In the genomic region with DNA sequence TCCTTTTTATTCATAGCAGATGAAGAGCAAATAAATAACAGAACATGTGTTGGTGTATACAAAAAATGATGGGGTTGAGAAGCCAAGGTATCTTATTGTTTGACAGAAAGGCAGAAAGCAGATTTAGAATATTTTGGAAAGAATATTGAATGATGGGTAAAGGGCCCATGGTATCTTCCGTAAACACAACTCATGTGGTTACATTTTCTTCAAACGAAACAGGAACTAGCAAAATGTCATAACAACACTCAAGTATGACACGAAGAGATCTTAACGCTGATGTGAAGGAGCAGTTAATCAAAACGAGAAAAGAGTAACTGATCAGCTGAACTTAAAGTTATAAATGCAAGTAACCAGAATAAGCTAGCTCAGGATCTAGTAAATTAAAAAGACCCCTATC, we compare ENCODE assay signal across 1 cellular context.
TF ChIP-seq lines count a peak whose summit lies in the region.

No MANE protein-coding gene starts in this region.

TF ChIP-seq in K562, 482 proteins besides CTCF, POLR2A, EP300 and RAD21 (continued from another document and continues in another):
- TF ChIP-seq, protein P1, sequence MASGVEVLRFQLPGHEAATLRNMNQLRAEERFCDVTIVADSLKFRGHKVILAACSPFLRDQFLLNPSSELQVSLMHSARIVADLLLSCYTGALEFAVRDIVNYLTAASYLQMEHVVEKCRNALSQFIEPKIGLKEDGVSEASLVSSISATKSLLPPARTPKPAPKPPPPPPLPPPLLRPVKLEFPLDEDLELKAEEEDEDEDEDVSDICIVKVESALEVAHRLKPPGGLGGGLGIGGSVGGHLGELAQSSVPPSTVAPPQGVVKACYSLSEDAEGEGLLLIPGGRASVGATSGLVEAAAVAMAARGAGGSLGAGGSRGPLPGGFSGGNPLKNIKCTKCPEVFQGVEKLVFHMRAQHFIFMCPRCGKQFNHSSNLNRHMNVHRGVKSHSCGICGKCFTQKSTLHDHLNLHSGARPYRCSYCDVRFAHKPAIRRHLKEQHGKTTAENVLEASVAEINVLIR (CRISPR knock-in tag; IDR thresholded peaks at IDR 0.05) = no peak
- TF ChIP-seq ELF1 (tag; IDR thresholded peaks at IDR 0.05) (peak; percentile 63; the same call in 1 of the 2 replicates), MAFG (tag; conservative IDR thresholded peaks at IDR 0.05) (no peak), PHF21A (IDR thresholded peaks at IDR 0.05; ENCODE audit: borderline replicate concordance, low read depth) (no peak), NR2F6 (CRISPR knock-in tag; IDR thresholded peaks at IDR 0.05) (no peak), FOXM1 (IDR thresholded peaks at IDR 0.05; ENCODE audit: low read depth) (0 out of 2 replicates have a peak, but pooled peaks have one; percentile 30), FOXM1 (CRISPR knock-in tag; IDR thresholded peaks at IDR 0.05; ENCODE audit: low read depth) (no peak), ZNF175 (CRISPR knock-in tag; IDR thresholded peaks at IDR 0.05; ENCODE audit: low read depth) (no peak), PML (IDR thresholded peaks at IDR 0.05; ENCODE audit: low read length) (no peak), GABPB2 (CRISPR knock-in tag; conservative IDR thresholded peaks at IDR 0.05) (no peak), TEAD4 (IDR thresholded peaks at IDR 0.05; ENCODE audit: low read length) (peak; percentile 47; the same call in 1 of the 2 replicates), TEAD4 (CRISPR knock-in tag; IDR thresholded peaks at IDR 0.05; ENCODE audit: borderline replicate concordance) (no peak), BCL6 (CRISPR knock-in tag; IDR thresholded peaks at IDR 0.05) (no peak), NFE2 (IDR thresholded peaks at IDR 0.05; ENCODE audit: low read depth) (peak; percentile 44; the same call in 1 of the 2 replicates), NFRKB (IDR thresholded peaks at IDR 0.05; ENCODE audit: low read depth) (no peak), ATF1 (CRISPR knock-in tag; IDR thresholded peaks at IDR 0.05) (no peak), ATF1 (tag; IDR thresholded peaks at IDR 0.05) (peak; percentile 44; the same call in 1 of the 2 replicates), ESRRB (CRISPR knock-in tag; IDR thresholded peaks at IDR 0.05; ENCODE audit: borderline replicate concordance) (no peak), FOXJ2 (tag; IDR thresholded peaks at IDR 0.05) (0 out of 2 replicates have a peak, but pooled peaks have one; percentile 57), RFX1 (IDR thresholded peaks at IDR 0.05) (peak; percentile 14; the same call in 1 of the 2 replicates), RB1 (IDR thresholded peaks at IDR 0.05; ENCODE audit: low read depth) (no peak), FOXK2 (conservative IDR thresholded peaks at IDR 0.05 in 1 of 2, IDR thresholded peaks at IDR 0.05 in 1 of 2; ENCODE audit: low read depth in 2 of 2) (peak; percentile 78 to 80), NFE2L1 (tag; IDR thresholded peaks at IDR 0.05; ENCODE audit: borderline replicate concordance, low read depth) (no peak), DMBX1 (CRISPR knock-in tag; IDR thresholded peaks at IDR 0.05; ENCODE audit: borderline replicate concordance) (no peak), CREM (IDR thresholded peaks at IDR 0.05; ENCODE audit: low read depth) (0 out of 2 replicates have a peak, but pooled peaks have one; percentile 29), ZNF589 (CRISPR knock-in tag; IDR thresholded peaks at IDR 0.05; ENCODE audit: low read depth) (0 out of 2 replicates have a peak, but pooled peaks have one; percentile 36), POLR2G (IDR thresholded peaks at IDR 0.05; ENCODE audit: low read depth, low read length) (no peak), KLF13 (tag; IDR thresholded peaks at IDR 0.05; ENCODE audit: borderline replicate concordance, low read depth) (no peak), EWSR1 (IDR thresholded peaks at IDR 0.05; ENCODE audit: borderline replicate concordance, low read depth, partially characterized antibody) (no peak), JUND (IDR thresholded peaks at IDR 0.05; ENCODE audit: borderline replicate concordance, low read depth, low read length) (0 out of 2 replicates have a peak, but pooled peaks have one; percentile 3), JUND (tag; IDR thresholded peaks at IDR 0.05; ENCODE audit: borderline replicate concordance, low read depth, low read length) (0 out of 3 replicates have a peak, but pooled peaks have one; percentile 10), TRIM24 (IDR thresholded peaks at IDR 0.05) (no peak), ZFX (CRISPR knock-in tag; IDR thresholded peaks at IDR 0.05) (no peak), SMC3 (conservative IDR thresholded peaks at IDR 0.05; ENCODE audit: insufficient read depth, low read depth, low read length) (no peak), MEIS2 (IDR thresholded peaks at IDR 0.05; ENCODE audit: partially characterized antibody) (peak; percentile 86), CTBP1 (IDR thresholded peaks at IDR 0.05; ENCODE audit: borderline replicate concordance) (no peak), TEAD2 (tag; IDR thresholded peaks at IDR 0.05) (no peak), ZNF224 (CRISPR knock-in tag; IDR thresholded peaks at IDR 0.05) (no peak), GABPA (tag; conservative IDR thresholded peaks at IDR 0.05; ENCODE audit: low read depth) (peak; percentile 50), DNMT1 (IDR thresholded peaks at IDR 0.05) (no peak), BRCA1 (IDR thresholded peaks at IDR 0.05) (no peak), BRCA1 (CRISPR knock-in tag; IDR thresholded peaks at IDR 0.05) (no peak), ZBTB17 (CRISPR knock-in tag; IDR thresholded peaks at IDR 0.05) (no peak), PURB (CRISPR knock-in tag; IDR thresholded peaks at IDR 0.05; ENCODE audit: low read depth) (no peak), TARDBP (IDR thresholded peaks at IDR 0.05) (no peak), SRSF9 (IDR thresholded peaks at IDR 0.05; ENCODE audit: borderline replicate concordance, low read depth, low read length) (no peak), RNF2 (IDR thresholded peaks at IDR 0.05) (peak; percentile 34; the same call in 1 of the 2 replicates), MYC (IDR thresholded peaks at IDR 0.05; ENCODE audit: low read depth, low read length) (no peak), MYC (CRISPR knock-in tag; IDR thresholded peaks at IDR 0.05; ENCODE audit: borderline replicate concordance, low read depth) (no peak)
- TF ChIP-seq, protein P2, sequence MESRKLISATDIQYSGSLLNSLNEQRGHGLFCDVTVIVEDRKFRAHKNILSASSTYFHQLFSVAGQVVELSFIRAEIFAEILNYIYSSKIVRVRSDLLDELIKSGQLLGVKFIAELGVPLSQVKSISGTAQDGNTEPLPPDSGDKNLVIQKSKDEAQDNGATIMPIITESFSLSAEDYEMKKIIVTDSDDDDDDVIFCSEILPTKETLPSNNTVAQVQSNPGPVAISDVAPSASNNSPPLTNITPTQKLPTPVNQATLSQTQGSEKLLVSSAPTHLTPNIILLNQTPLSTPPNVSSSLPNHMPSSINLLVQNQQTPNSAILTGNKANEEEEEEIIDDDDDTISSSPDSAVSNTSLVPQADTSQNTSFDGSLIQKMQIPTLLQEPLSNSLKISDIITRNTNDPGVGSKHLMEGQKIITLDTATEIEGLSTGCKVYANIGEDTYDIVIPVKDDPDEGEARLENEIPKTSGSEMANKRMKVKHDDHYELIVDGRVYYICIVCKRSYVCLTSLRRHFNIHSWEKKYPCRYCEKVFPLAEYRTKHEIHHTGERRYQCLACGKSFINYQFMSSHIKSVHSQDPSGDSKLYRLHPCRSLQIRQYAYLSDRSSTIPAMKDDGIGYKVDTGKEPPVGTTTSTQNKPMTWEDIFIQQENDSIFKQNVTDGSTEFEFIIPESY (CRISPR knock-in tag; IDR thresholded peaks at IDR 0.05) = no peak
- TF ChIP-seq, protein P3, sequence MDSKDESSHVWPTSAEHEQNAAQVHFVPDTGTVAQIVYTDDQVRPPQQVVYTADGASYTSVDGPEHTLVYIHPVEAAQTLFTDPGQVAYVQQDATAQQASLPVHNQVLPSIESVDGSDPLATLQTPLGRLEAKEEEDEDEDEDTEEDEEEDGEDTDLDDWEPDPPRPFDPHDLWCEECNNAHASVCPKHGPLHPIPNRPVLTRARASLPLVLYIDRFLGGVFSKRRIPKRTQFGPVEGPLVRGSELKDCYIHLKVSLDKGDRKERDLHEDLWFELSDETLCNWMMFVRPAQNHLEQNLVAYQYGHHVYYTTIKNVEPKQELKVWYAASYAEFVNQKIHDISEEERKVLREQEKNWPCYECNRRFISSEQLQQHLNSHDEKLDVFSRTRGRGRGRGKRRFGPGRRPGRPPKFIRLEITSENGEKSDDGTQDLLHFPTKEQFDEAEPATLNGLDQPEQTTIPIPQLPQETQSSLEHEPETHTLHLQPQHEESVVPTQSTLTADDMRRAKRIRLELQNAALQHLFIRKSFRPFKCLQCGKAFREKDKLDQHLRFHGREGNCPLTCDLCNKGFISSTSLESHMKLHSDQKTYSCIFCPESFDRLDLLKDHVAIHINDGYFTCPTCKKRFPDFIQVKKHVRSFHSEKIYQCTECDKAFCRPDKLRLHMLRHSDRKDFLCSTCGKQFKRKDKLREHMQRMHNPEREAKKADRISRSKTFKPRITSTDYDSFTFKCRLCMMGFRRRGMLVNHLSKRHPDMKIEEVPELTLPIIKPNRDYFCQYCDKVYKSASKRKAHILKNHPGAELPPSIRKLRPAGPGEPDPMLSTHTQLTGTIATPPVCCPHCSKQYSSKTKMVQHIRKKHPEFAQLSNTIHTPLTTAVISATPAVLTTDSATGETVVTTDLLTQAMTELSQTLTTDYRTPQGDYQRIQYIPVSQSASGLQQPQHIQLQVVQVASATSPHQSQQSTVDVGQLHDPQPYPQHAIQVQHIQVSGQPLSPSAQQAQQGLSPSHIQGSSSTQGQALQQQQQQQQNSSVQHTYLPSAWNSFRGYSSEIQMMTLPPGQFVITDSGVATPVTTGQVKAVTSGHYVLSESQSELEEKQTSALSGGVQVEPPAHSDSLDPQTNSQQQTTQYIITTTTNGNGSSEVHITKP (IDR thresholded peaks at IDR 0.05; ENCODE audit: partially characterized antibody) = peak; percentile 90
- TF ChIP-seq, protein P4, sequence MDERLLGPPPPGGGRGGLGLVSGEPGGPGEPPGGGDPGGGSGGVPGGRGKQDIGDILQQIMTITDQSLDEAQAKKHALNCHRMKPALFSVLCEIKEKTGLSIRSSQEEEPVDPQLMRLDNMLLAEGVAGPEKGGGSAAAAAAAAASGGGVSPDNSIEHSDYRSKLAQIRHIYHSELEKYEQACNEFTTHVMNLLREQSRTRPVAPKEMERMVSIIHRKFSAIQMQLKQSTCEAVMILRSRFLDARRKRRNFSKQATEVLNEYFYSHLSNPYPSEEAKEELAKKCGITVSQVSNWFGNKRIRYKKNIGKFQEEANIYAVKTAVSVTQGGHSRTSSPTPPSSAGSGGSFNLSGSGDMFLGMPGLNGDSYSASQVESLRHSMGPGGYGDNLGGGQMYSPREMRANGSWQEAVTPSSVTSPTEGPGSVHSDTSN (CRISPR knock-in tag; IDR thresholded peaks at IDR 0.05; ENCODE audit: low read depth) = no peak
- TF ChIP-seq, protein P4 (tag; conservative IDR thresholded peaks at IDR 0.05; ENCODE audit: low read depth) = peak; percentile 76
- TF ChIP-seq, protein P5, sequence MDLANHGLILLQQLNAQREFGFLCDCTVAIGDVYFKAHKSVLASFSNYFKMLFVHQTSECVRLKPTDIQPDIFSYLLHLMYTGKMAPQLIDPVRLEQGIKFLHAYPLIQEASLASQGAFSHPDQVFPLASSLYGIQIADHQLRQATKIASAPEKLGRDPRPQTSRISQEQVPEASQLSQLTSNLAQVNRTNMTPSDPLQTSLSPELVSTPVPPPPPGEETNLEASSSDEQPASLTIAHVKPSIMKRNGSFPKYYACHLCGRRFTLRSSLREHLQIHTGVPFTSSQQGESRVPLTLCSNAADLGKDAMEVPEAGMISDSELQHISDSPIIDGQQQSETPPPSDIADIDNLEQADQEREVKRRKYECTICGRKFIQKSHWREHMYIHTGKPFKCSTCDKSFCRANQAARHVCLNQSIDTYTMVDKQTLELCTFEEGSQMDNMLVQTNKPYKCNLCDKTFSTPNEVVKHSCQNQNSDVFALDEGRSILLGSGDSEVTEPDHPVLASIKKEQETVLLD (IDR thresholded peaks at IDR 0.05) = no peak
- TF ChIP-seq, protein P6, sequence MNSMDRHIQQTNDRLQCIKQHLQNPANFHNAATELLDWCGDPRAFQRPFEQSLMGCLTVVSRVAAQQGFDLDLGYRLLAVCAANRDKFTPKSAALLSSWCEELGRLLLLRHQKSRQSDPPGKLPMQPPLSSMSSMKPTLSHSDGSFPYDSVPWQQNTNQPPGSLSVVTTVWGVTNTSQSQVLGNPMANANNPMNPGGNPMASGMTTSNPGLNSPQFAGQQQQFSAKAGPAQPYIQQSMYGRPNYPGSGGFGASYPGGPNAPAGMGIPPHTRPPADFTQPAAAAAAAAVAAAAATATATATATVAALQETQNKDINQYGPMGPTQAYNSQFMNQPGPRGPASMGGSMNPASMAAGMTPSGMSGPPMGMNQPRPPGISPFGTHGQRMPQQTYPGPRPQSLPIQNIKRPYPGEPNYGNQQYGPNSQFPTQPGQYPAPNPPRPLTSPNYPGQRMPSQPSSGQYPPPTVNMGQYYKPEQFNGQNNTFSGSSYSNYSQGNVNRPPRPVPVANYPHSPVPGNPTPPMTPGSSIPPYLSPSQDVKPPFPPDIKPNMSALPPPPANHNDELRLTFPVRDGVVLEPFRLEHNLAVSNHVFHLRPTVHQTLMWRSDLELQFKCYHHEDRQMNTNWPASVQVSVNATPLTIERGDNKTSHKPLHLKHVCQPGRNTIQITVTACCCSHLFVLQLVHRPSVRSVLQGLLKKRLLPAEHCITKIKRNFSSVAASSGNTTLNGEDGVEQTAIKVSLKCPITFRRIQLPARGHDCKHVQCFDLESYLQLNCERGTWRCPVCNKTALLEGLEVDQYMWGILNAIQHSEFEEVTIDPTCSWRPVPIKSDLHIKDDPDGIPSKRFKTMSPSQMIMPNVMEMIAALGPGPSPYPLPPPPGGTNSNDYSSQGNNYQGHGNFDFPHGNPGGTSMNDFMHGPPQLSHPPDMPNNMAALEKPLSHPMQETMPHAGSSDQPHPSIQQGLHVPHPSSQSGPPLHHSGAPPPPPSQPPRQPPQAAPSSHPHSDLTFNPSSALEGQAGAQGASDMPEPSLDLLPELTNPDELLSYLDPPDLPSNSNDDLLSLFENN (IDR thresholded peaks at IDR 0.05; ENCODE audit: low read depth in 2 of 2, low read length in 2 of 2) = no peak
- TF ChIP-seq, protein P7, sequence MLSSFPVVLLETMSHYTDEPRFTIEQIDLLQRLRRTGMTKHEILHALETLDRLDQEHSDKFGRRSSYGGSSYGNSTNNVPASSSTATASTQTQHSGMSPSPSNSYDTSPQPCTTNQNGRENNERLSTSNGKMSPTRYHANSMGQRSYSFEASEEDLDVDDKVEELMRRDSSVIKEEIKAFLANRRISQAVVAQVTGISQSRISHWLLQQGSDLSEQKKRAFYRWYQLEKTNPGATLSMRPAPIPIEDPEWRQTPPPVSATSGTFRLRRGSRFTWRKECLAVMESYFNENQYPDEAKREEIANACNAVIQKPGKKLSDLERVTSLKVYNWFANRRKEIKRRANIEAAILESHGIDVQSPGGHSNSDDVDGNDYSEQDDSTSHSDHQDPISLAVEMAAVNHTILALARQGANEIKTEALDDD (IDR thresholded peaks at IDR 0.05) = 0 out of 2 replicates have a peak, but pooled peaks have one; percentile 35
